ENCODE assay signal across 8 cellular contexts in genomic region chr20:23446505-23446904, GRCh38. TPM values are rescaled to one million over a fixed set of nuclear protein-coding genes. Genes with fewer than 3 reads are reported as not detected.
A peak's percentile ranks its signal among the peaks of the same experiment; 100 is the strongest.
DNase-seq lines count a peak whose midpoint lies in the region; ATAC-seq and TF ChIP-seq lines count a peak whose summit lies in the region.

No MANE protein-coding gene starts in this region.

- H3K36me3 Mint-ChIP-seq in activated T-helper 17 cell treated with anti-CD3 and anti-CD28 coated beads, Interleukin-2, amount 50 U/mL, for 72 hours (ENCODE audit: low read depth), result no peaks in the 10 kb centered on the region

- H3K27me3 ChIP-seq in suprapubic skin, result no peaks in the 10 kb centered on the region

- no peaks in the 10 kb centered on the region for H3K4me1 ChIP-seq in suprapubic skin

- no peaks in the 10 kb centered on the region for H3K9me3 Mint-ChIP-seq in activated T-helper 17 cell treated with anti-CD3 and anti-CD28 coated beads, Interleukin-2, amount 50 U/mL, for 72 hours

- H3K9me3 ChIP-seq in suprapubic skin, result no peaks in the 10 kb centered on the region

- no peak overlapping the region for H3K4me3 ChIP-seq in suprapubic skin

- no peak for TF ChIP-seq EP300 in suprapubic skin (IDR thresholded peaks at IDR 0.05)

- peak; percentile 51 for ATAC-seq in GM19395 (IDR thresholded peaks at IDR 0.05; ENCODE audit: unreplicated experiment)
- ATAC-seq in activated T-helper 17 cell treated with anti-CD3 and anti-CD28 coated beads, Interleukin-2, amount 50 U/mL, for 72 hours (replicated peaks), result peak; percentile 52

- in situ Hi-C loops in Caki2 (cut with HindIII; ENCODE audit: low pct_unique_long_range_greater_than_20kb, low sequenced_read_pairs), result no loop called here

- DNase-seq in Caki2 (ENCODE audit: low read depth) (peak; percentile 71), NCI-H146 (lab: John Stamatoyannopoulos, UW) (peak; percentile 85), hepatic stellate cell (ENCODE audit: low spot score) (peak; percentile 31), suprapubic skin (ENCODE audit: low spot score in 2 of 2) (no peak), NCI-H226 (no peak)
- peak; percentile 39 to 51 for DNase-seq in stimulated activated CD4-positive, alpha-beta T cell treated with anti-CD3 and anti-CD28 coated beads, Interleukin-2, amount 100 ng/mL, for 24 hours

- H3K27ac ChIP-seq in suprapubic skin, result no peak overlapping the region

- H3K4me3 Mint-ChIP-seq in activated T-helper 17 cell treated with anti-CD3 and anti-CD28 coated beads, Interleukin-2, amount 50 U/mL, for 72 hours, result no peak overlapping the region

- TF ChIP-seq CTCF in suprapubic skin (IDR thresholded peaks at IDR 0.05), result no peak

- H3K36me3 ChIP-seq in suprapubic skin, result no peaks in the 10 kb centered on the region

- no peaks in the 10 kb centered on the region for H3K4me1 Mint-ChIP-seq in activated T-helper 17 cell treated with anti-CD3 and anti-CD28 coated beads, Interleukin-2, amount 50 U/mL, for 72 hours

- H3K27ac Mint-ChIP-seq in activated T-helper 17 cell treated with anti-CD3 and anti-CD28 coated beads, Interleukin-2, amount 50 U/mL, for 72 hours, result no peak overlapping the region

- 71% methylated on average over 8 of the region's 8 CpGs for WGBS in suprapubic skin

- no peak for TF ChIP-seq POLR2A in suprapubic skin (IDR thresholded peaks at IDR 0.05)

- H3K27me3 Mint-ChIP-seq in activated T-helper 17 cell treated with anti-CD3 and anti-CD28 coated beads, Interleukin-2, amount 50 U/mL, for 72 hours, result peaks cover 6% of the 10 kb centered on the region

RNA-seq across cellular contexts. Expression of gene CST11, which starts 6.2 kb away (rescaled TPM):
- not detected in 2 replicates for total RNA-seq in Caki2 (2014; rRNA removed; shearing (Covaris generic); ENCODE audit: low replicate concordance)
- total RNA-seq in activated T-helper 17 cell treated with anti-CD3 and anti-CD28 coated beads, Interleukin-2, amount 50 U/mL, for 72 hours, result not detected
- not detected for total RNA-seq in suprapubic skin

RNA-seq across cellular contexts. Expression of gene CSTL1, which starts 7.0 kb away (rescaled TPM):
- not detected in 2 replicates for total RNA-seq in Caki2 (2014; rRNA removed; shearing (Covaris generic); ENCODE audit: low replicate concordance)
- total RNA-seq in activated T-helper 17 cell treated with anti-CD3 and anti-CD28 coated beads, Interleukin-2, amount 50 U/mL, for 72 hours, result not detected
- not detected for total RNA-seq in suprapubic skin

RNA-seq across cellular contexts. Expression of gene NAPB, which starts 25.2 kb away (rescaled TPM):
- total RNA-seq in Caki2 (2014; rRNA removed; shearing (Covaris generic); ENCODE audit: low replicate concordance), result 3.1 and 4.3 TPM in 2 replicates
- 10 to 100 TPM; 11.5 to 14.3 TPM for total RNA-seq in activated T-helper 17 cell treated with anti-CD3 and anti-CD28 coated beads, Interleukin-2, amount 50 U/mL, for 72 hours
- 10 to 100 TPM in 1 of 4 donors, 1 to 10 TPM in 3; 6.6 to 21.6 (median 8.9) TPM for total RNA-seq in suprapubic skin

RNA-seq across cellular contexts. Expression of gene CST8, which starts 44.4 kb away (rescaled TPM):
- not detected in 2 replicates for total RNA-seq in Caki2 (2014; rRNA removed; shearing (Covaris generic); ENCODE audit: low replicate concordance)
- total RNA-seq in activated T-helper 17 cell treated with anti-CD3 and anti-CD28 coated beads, Interleukin-2, amount 50 U/mL, for 72 hours, result under 1 TPM in 1 of 2 donors, not detected in 1; 0.29 TPM
- total RNA-seq in suprapubic skin, result not detected

Comparison
In these comparisons a context has a peak if more than half of its experiments do, and no peak if none do; other contexts are left out.
1. DNase-seq: peak in Caki2 (single experiment), NCI-H146 (single experiment), hepatic stellate cell (single experiment) and stimulated activated CD4-positive, alpha-beta T cell treated with anti-CD3 and anti-CD28 coated beads, Interleukin-2, amount 100 ng/mL, for 24 hours (2 of 2); none in suprapubic skin (0 of 2) and NCI-H226 (single experiment).